In the genomic region with DNA sequence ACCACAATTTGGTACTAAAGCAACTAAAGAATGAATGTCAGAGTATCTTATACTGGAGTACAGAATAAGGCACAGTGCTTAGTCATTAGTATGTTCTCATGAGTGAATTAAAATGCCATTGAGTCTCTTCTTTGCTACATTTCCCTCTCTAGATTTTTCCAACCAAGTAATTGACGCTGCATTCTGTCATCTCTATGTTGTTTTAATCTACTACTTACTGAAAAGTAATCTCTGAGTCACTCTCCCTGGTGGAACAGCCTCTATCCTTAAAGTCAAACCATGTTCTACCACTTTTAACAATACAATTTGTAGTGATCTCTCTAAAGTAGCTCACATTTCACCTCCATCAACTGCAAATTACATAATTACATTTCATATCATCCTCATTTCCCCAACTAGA, we compare ENCODE assay signal across 18 cellular contexts.
DNase-seq lines count a peak whose midpoint lies in the region; ATAC-seq and TF ChIP-seq lines count a peak whose summit lies in the region.
"Had no signal": no experiment of that assay in that cellular context is flagged by ENCODE, and none has a peak within 500 bp of the region (broad histone marks: within the 10 kb centered on the region; RNA-seq: fewer than 3 reads in every experiment).

No MANE protein-coding gene starts in this region.

- H2AK5ac ChIP-seq in trophoblast cell (ENCODE audit: low read length) = no peak overlapping the region

- H3K9me3 ChIP-seq in SU-DHL-6 (ENCODE audit: insufficient read depth, low read length) (no peaks in the 10 kb centered on the region), smooth muscle cell (replicated peaks; ENCODE audit: low read depth) (no peaks in the 10 kb centered on the region), trophoblast cell (ENCODE audit: insufficient read depth, low read depth, low read length) (no peaks in the 10 kb centered on the region)
- H3K9me3 ChIP-seq: BE2C had no signal

- no peaks in the 10 kb centered on the region for H3K27me3 ChIP-seq in SU-DHL-6 (ENCODE audit: low read length)
- no peaks in the 10 kb centered on the region for H3K27me3 ChIP-seq in smooth muscle cell (ENCODE audit: low read depth)
- H3K27me3 ChIP-seq in trophoblast cell (ENCODE audit: insufficient read depth, low read length) = no peaks in the 10 kb centered on the region
- H3K27me3 ChIP-seq: BE2C had no signal

- no peak overlapping the region for H2BK12ac ChIP-seq in trophoblast cell (ENCODE audit: low read length)

- H3K27ac ChIP-seq in SU-DHL-6 (ENCODE audit: low read depth, low read length) (no peak overlapping the region), smooth muscle cell (ENCODE audit: low read depth) (no peak overlapping the region), trophoblast cell (ENCODE audit: low read depth, low read length) (no peak overlapping the region)

- no peak overlapping the region for H3K18ac ChIP-seq in trophoblast cell (ENCODE audit: low read length)

- H3K4me3 ChIP-seq in SU-DHL-6 (ENCODE audit: insufficient read depth, low read length, poor library complexity, severe bottlenecking) = no peak overlapping the region
- no peak overlapping the region for H3K4me3 ChIP-seq in epithelial cell of esophagus (ENCODE audit: low read length)
- H3K4me3 ChIP-seq in smooth muscle cell = no peak overlapping the region
- H3K4me3 ChIP-seq in trophoblast cell (ENCODE audit: low read depth, low read length) = no peak overlapping the region
- H3K4me3 ChIP-seq: GM23338 had no signal

- no peaks in the 10 kb centered on the region for H3F3A ChIP-seq in SU-DHL-6 (ENCODE audit: insufficient read depth)
- no peaks in the 10 kb centered on the region for H3F3A ChIP-seq in smooth muscle cell (ENCODE audit: low read depth)

- no peaks in the 10 kb centered on the region for H3K79me1 ChIP-seq in trophoblast cell (ENCODE audit: low read length)

- H2BK120ac ChIP-seq in trophoblast cell (ENCODE audit: insufficient read depth, low read length, poor library complexity) = no peak overlapping the region

- H3K4ac ChIP-seq in trophoblast cell (ENCODE audit: low read depth, low read length) = no peak overlapping the region

- H4K12ac ChIP-seq in trophoblast cell (ENCODE audit: low read depth, low read length) = no peak overlapping the region

- H3K14ac ChIP-seq in trophoblast cell (ENCODE audit: low read length) = no peak overlapping the region

- DNase-seq in HT1080 (ENCODE audit: low read depth) (peak; percentile 17), epithelial cell of esophagus (ENCODE audit: low read depth) (peak; percentile 47), smooth muscle cell (lab: John Stamatoyannopoulos, UW; ENCODE audit: unreplicated experiment) (no peak), trophoblast cell (no peak), NCI-H2196 treated with DMSO at 0.1 percent for 48 hours (lab: John Stamatoyannopoulos, UW; ENCODE audit: unreplicated experiment) (no peak)
- DNase-seq: BE2C; Calu3; CD4-positive, alpha-beta T cell; DMS53; KBM-7; NCI-H1436 treated with DMSO at 0.1 percent for 48 hours; NCI-H2029 treated with DMSO at 0.1 percent for 48 hours; NCI-H510A; NCI-H774; SIG-M5 had no signal

- H2AFZ ChIP-seq in SU-DHL-6 (ENCODE audit: low read depth, low read length, severe bottlenecking) (peak overlapping the region; percentile 14), smooth muscle cell (ENCODE audit: low read depth) (peak overlapping the region; percentile 21), trophoblast cell (ENCODE audit: insufficient read depth, low read length, poor library complexity) (no peak overlapping the region)
- H2AFZ ChIP-seq: GM23338 had no signal

- no peak for TF ChIP-seq CTCF in SU-DHL-6 (IDR thresholded peaks at IDR 0.05; ENCODE audit: insufficient read depth, low read length, poor library complexity, severe bottlenecking)
- no peak for TF ChIP-seq CTCF in epithelial cell of esophagus (IDR thresholded peaks at IDR 0.05; ENCODE audit: insufficient read depth, low read depth, low read length, missing control alignments)
- no peak for TF ChIP-seq CTCF in smooth muscle cell (IDR thresholded peaks at IDR 0.05; ENCODE audit: borderline replicate concordance, insufficient read depth, poor library complexity, severe bottlenecking)

- H3K4me2 ChIP-seq in SU-DHL-6 (ENCODE audit: low read depth, low read length, poor library complexity, severe bottlenecking) (no peak overlapping the region), smooth muscle cell (no peak overlapping the region), trophoblast cell (ENCODE audit: low read length) (no peak overlapping the region)
- H3K4me2 ChIP-seq: GM23338 had no signal

- no peak overlapping the region for H2BK5ac ChIP-seq in trophoblast cell (ENCODE audit: low read depth, low read length, poor library complexity)

- H3K79me2 ChIP-seq in SU-DHL-6 (ENCODE audit: insufficient read depth, low read length) (no peaks in the 10 kb centered on the region), smooth muscle cell (ENCODE audit: low read depth) (no peaks in the 10 kb centered on the region), trophoblast cell (ENCODE audit: control insufficient read depth, insufficient read depth, low read length, poor library complexity) (no peaks in the 10 kb centered on the region)

- H4K8ac ChIP-seq in trophoblast cell (ENCODE audit: low read depth, low read length) = no peak overlapping the region

- H3K36me3 ChIP-seq in SU-DHL-6 (ENCODE audit: low read length) (no peaks in the 10 kb centered on the region), smooth muscle cell (ENCODE audit: low read depth) (no peaks in the 10 kb centered on the region), trophoblast cell (ENCODE audit: control insufficient read depth in 1 of 2, insufficient read depth in 2 of 2, low read length in 2 of 2) (no peaks in the 10 kb centered on the region)
- H3K36me3 ChIP-seq: BE2C had no signal

- H3K23ac ChIP-seq in trophoblast cell (ENCODE audit: low read length) = no peak overlapping the region

- no peaks in the 10 kb centered on the region for H4K20me1 ChIP-seq in SU-DHL-6 (ENCODE audit: low read depth, low read length)
- H4K20me1 ChIP-seq in smooth muscle cell (ENCODE audit: low read depth) = no peaks in the 10 kb centered on the region

- no peak overlapping the region for H4K91ac ChIP-seq in trophoblast cell (ENCODE audit: low read depth, low read length)

- H3K4me1 ChIP-seq in smooth muscle cell (ENCODE audit: low read depth) (no peaks in the 10 kb centered on the region), trophoblast cell (ENCODE audit: control insufficient read depth in 1 of 2, insufficient read depth in 2 of 2, low read length in 2 of 2) (no peaks in the 10 kb centered on the region)
- H3K4me1 ChIP-seq: BE2C had no signal

- 56% methylated on average over 1 of the region's 1 CpG for WGBS in smooth muscle cell (ENCODE audit: low lambda C conversion rate)
- no CpG with 5 or more reads among the region's 1 CpG for WGBS in trophoblast cell (ENCODE audit: extremely low coverage, insufficient coverage, insufficient read length)

- H3K9ac ChIP-seq in SU-DHL-6 (ENCODE audit: low read length) = no peak overlapping the region
- no peak overlapping the region for H3K9ac ChIP-seq in smooth muscle cell (ENCODE audit: low read depth)
- no peak overlapping the region for H3K9ac ChIP-seq in trophoblast cell (ENCODE audit: low read length)

- H3K9me2 ChIP-seq in SU-DHL-6 (replicated peaks; ENCODE audit: insufficient read depth, low read length) = no peaks in the 10 kb centered on the region

- ATAC-seq in GM18502 (IDR thresholded peaks at IDR 0.05; ENCODE audit: poor library complexity, unreplicated experiment) = no peak
- ATAC-seq: GM23338 had no signal

Comparison
In these comparisons a context has a peak if more than half of its experiments do, and no peak if none do; other contexts are left out.
1. DNase-seq: peak in HT1080 (single experiment) and epithelial cell of esophagus (single experiment); none in smooth muscle cell (single experiment), trophoblast cell (0 of 2) and NCI-H2196 treated with DMSO at 0.1 percent for 48 hours (single experiment).